In genomic region chr22:44026630-44027511, GRCh38 we compare ENCODE assay signal across 1 cellular context.
TF ChIP-seq lines count a peak whose summit lies in the region.

No MANE protein-coding gene starts in this region.

TF ChIP-seq in K562, 482 proteins besides CTCF, POLR2A, EP300 and RAD21 (continued from another document):
- peak; percentile 61 for TF ChIP-seq CBFA2T2 (conservative IDR thresholded peaks at IDR 0.05)
- no peak for TF ChIP-seq MTA1 (IDR thresholded peaks at IDR 0.05; ENCODE audit: borderline replicate concordance)
- no peak for TF ChIP-seq ADNP (tag; IDR thresholded peaks at IDR 0.05)
- TF ChIP-seq ZNF263 (CRISPR knock-in tag; IDR thresholded peaks at IDR 0.05; ENCODE audit: borderline replicate concordance) = peak; percentile 79
- no peak for TF ChIP-seq ATF1 (CRISPR knock-in tag; IDR thresholded peaks at IDR 0.05)
- peak; percentile 63 for TF ChIP-seq ATF1 (tag; IDR thresholded peaks at IDR 0.05)
- peak; percentile 90 for TF ChIP-seq USF2 (CRISPR knock-in tag; IDR thresholded peaks at IDR 0.05)
- TF ChIP-seq HDAC1 (IDR thresholded peaks at IDR 0.05) = 0 out of 4 replicates have a peak, but pooled peaks of 1 of the 2 experiments have one; percentile 10
- TF ChIP-seq POLR2H (tag; IDR thresholded peaks at IDR 0.05; ENCODE audit: low read depth) = 0 out of 2 replicates have a peak, but pooled peaks have one; percentile 27
- peak; percentile 68 for TF ChIP-seq CREM (IDR thresholded peaks at IDR 0.05; ENCODE audit: low read depth)
- TF ChIP-seq ELF1 (tag; IDR thresholded peaks at IDR 0.05) = 0 out of 2 replicates have a peak, but pooled peaks have one; percentile 33
- TF ChIP-seq CTBP1 (IDR thresholded peaks at IDR 0.05; ENCODE audit: borderline replicate concordance) = 0 out of 2 replicates have a peak, but pooled peaks have one; percentile 8
- peak; percentile 95 for TF ChIP-seq TFE3 (CRISPR knock-in tag; IDR thresholded peaks at IDR 0.05)
- peak; percentile 43; the same call in 1 of the 2 replicates for TF ChIP-seq VEZF1 (CRISPR knock-in tag; IDR thresholded peaks at IDR 0.05)
- 0 out of 2 replicates have a peak, but pooled peaks have one; percentile 29 for TF ChIP-seq MYC (IDR thresholded peaks at IDR 0.05; ENCODE audit: low read depth, low read length)
- TF ChIP-seq MYC (CRISPR knock-in tag; IDR thresholded peaks at IDR 0.05; ENCODE audit: borderline replicate concordance, low read depth) = no peak
- TF ChIP-seq ZNF589 (CRISPR knock-in tag; IDR thresholded peaks at IDR 0.05; ENCODE audit: low read depth) = peak; percentile 66; the same call in 1 of the 2 replicates
- TF ChIP-seq SPI1 (IDR thresholded peaks at IDR 0.05; ENCODE audit: borderline replicate concordance, low read depth, low read length) = peak; percentile 94
